Comparison of ENCODE assay signal across 21 cellular contexts in genomic region chr14:81382517-81383225, GRCh38. TPM values are rescaled to one million over a fixed set of nuclear protein-coding genes. Genes with fewer than 3 reads are reported as not detected.
"Had no signal": no experiment of that assay in that cellular context is flagged by ENCODE, and none has a peak within 500 bp of the region (broad histone marks: within the 10 kb centered on the region; RNA-seq: fewer than 3 reads in every experiment).

No MANE protein-coding gene starts in this region.

- H3K4me3 ChIP-seq: skin epidermis, transverse colon had no signal

- H3K9me3 Mint-ChIP-seq: activated naive CD8-positive, alpha-beta T cell treated with anti-CD3 and anti-CD28 coated beads for 36 hours; activated T-helper 1 cell treated with anti-CD3 and anti-CD28 coated beads, Interleukin-12 subunit alpha, Interleukin-12 subunit beta, Interleukin-2, Interleukin-4 antibody, amounts not matched to agents 30 ng/mL and 10 ng/mL and 1 ng/mL, durations not matched to agents 14 hours and 24 hours and 36 hours; dendritic cell treated with granulocyte-macrophage colony-stimulating factor and Interleukin-4, amounts not matched to agents 40 ng/mL and 50 ng/mL, for 4 days; naive thymus-derived CD8-positive, alpha-beta T cell had no signal

- ATAC-seq: left lobe of liver; naive thymus-derived CD8-positive, alpha-beta T cell; right cardiac atrium had no signal

- H3K36me3 ChIP-seq: brain microvascular endothelial cell, neutrophil, transverse colon had no signal

- DNase-seq: activated CD4-positive, alpha-beta T cell treated with anti-CD3 and anti-CD28 coated beads, Interleukin-2, amount 50 U/mL, for 1 hour; activated naive CD8-positive, alpha-beta T cell treated with anti-CD3 and anti-CD28 coated beads for 36 hours; amygdala; brain microvascular endothelial cell; cerebellar nuclear complex; effector memory CD4-positive, alpha-beta T cell; naive thymus-derived CD8-positive, alpha-beta T cell; posterior cingulate gyrus; right cardiac atrium; stimulated activated CD4-positive, alpha-beta T cell treated with anti-CD3 and anti-CD28 coated beads, Interleukin-15, amount 100 ng/mL, for 24 hours; stimulated activated CD4-positive, alpha-beta T cell treated with anti-CD3 and anti-CD28 coated beads, Interleukin-4, amount 100 ng/mL, for 4 hours; stimulated activated CD8-positive, alpha-beta memory T cell treated with anti-CD3 and anti-CD28 coated beads, Interleukin-4, amount 100 ng/mL, for 48 hours; stimulated activated naive CD4-positive, alpha-beta T cell treated with Interleukin-2 at 50 U/mL for 16 hours; substantia nigra; transverse colon had no signal

- H3K27ac Mint-ChIP-seq: activated naive CD8-positive, alpha-beta T cell treated with anti-CD3 and anti-CD28 coated beads for 36 hours; activated T-helper 1 cell treated with anti-CD3 and anti-CD28 coated beads, Interleukin-12 subunit alpha, Interleukin-12 subunit beta, Interleukin-2, Interleukin-4 antibody, amounts not matched to agents 30 ng/mL and 10 ng/mL and 1 ng/mL, durations not matched to agents 14 hours and 24 hours and 36 hours; dendritic cell treated with granulocyte-macrophage colony-stimulating factor and Interleukin-4, amounts not matched to agents 40 ng/mL and 50 ng/mL, for 4 days; naive thymus-derived CD8-positive, alpha-beta T cell had no signal

- H3K36me3 Mint-ChIP-seq: activated naive CD8-positive, alpha-beta T cell treated with anti-CD3 and anti-CD28 coated beads for 36 hours; naive thymus-derived CD8-positive, alpha-beta T cell had no signal

- H3K9me3 ChIP-seq: neutrophil, transverse colon had no signal

- H3K27me3 ChIP-seq: brain microvascular endothelial cell, neutrophil, transverse colon had no signal

- H3K4me3 Mint-ChIP-seq: activated naive CD8-positive, alpha-beta T cell treated with anti-CD3 and anti-CD28 coated beads for 36 hours; activated T-helper 1 cell treated with anti-CD3 and anti-CD28 coated beads, Interleukin-12 subunit alpha, Interleukin-12 subunit beta, Interleukin-2, Interleukin-4 antibody, amounts not matched to agents 30 ng/mL and 10 ng/mL and 1 ng/mL, durations not matched to agents 14 hours and 24 hours and 36 hours; dendritic cell treated with granulocyte-macrophage colony-stimulating factor and Interleukin-4, amounts not matched to agents 40 ng/mL and 50 ng/mL, for 4 days; naive thymus-derived CD8-positive, alpha-beta T cell had no signal

- H3K4me1 Mint-ChIP-seq: activated naive CD8-positive, alpha-beta T cell treated with anti-CD3 and anti-CD28 coated beads for 36 hours; naive thymus-derived CD8-positive, alpha-beta T cell had no signal

- H3K4me1 ChIP-seq: transverse colon had no signal

- H3K27ac ChIP-seq: brain microvascular endothelial cell, neutrophil, skin epidermis, transverse colon had no signal

RNA-seq across cellular contexts. Expression of gene STON2, which starts 17.5 kb away (rescaled TPM):
- total RNA-seq: naive thymus-derived CD8-positive, alpha-beta T cell; T-helper 2 cell treated with Interferon-gamma antibody and Interleukin-4, amounts not matched to agents 100 ng/mL and 5 ng/mL, for 36 hours had no signal
